Comparison of ENCODE assay signal across 8 cellular contexts in genomic region chr5:142981475-142981874, GRCh38.
A peak's percentile ranks its signal among the peaks of the same experiment; 100 is the strongest.
DNase-seq lines count a peak whose midpoint lies in the region; ATAC-seq and TF ChIP-seq lines count a peak whose summit lies in the region.

No MANE protein-coding gene starts in this region.

- peak overlapping the region; percentile 51 for H3K4me2 ChIP-seq in Loucy (ENCODE audit: low read depth, low read length, poor library complexity, severe bottlenecking)

- H3K27me3 ChIP-seq in ACC112 (ENCODE audit: insufficient read depth, low read length), result no peaks in the 10 kb centered on the region
- no peaks in the 10 kb centered on the region for H3K27me3 ChIP-seq in Loucy (ENCODE audit: insufficient read depth, low read length, poor library complexity, severe bottlenecking)
- H3K27me3 ChIP-seq in muscle layer of colon (ENCODE audit: control insufficient read depth in 1 of 2, insufficient read depth in 2 of 2, low read length in 2 of 2), result no peaks in the 10 kb centered on the region

- H3K9me3 ChIP-seq in Loucy (ENCODE audit: insufficient read depth, low read depth, low read length) (no peaks in the 10 kb centered on the region), muscle layer of colon (ENCODE audit: low read length) (no peaks in the 10 kb centered on the region)

- H3K36me3 ChIP-seq in ACC112 (ENCODE audit: insufficient read depth, low read length) (no peaks in the 10 kb centered on the region), Loucy (ENCODE audit: insufficient read depth, low read length) (no peaks in the 10 kb centered on the region), muscle layer of colon (ENCODE audit: insufficient read depth, low read length) (no peaks in the 10 kb centered on the region)

- H3K9ac ChIP-seq in Loucy (ENCODE audit: low read depth, low read length, poor library complexity, severe bottlenecking) (peak overlapping the region; percentile 21), muscle layer of colon (ENCODE audit: low read length) (no peak overlapping the region)

- no peak for DNase-seq in retina
- DNase-seq in foreskin fibroblast, result no peak
- DNase-seq in SKM-1 treated with dmso at 0.1 percent for 144 hours (lab: John Stamatoyannopoulos, UW; ENCODE audit: unreplicated experiment), result no peak

- peak overlapping the region; percentile 69 for H2AFZ ChIP-seq in ACC112 (ENCODE audit: low read length, unreplicated experiment)
- peak overlapping the region; percentile 16; the same call in 1 of the 2 replicates for H2AFZ ChIP-seq in Loucy (ENCODE audit: low read length)

- H4K20me1 ChIP-seq in Loucy (ENCODE audit: insufficient read depth, low read length, poor library complexity, severe bottlenecking), result no peaks in the 10 kb centered on the region

- ATAC-seq in GM18858 (IDR thresholded peaks at IDR 0.05; ENCODE audit: unreplicated experiment), result no peak

- H3F3A ChIP-seq in Loucy (ENCODE audit: low read depth), result 0 out of 2 replicates have a peak, but pooled peaks cover 5% of the 10 kb centered on the region

- no peaks in the 10 kb centered on the region for H3K79me2 ChIP-seq in ACC112 (ENCODE audit: control insufficient read depth, insufficient read depth, low read length, unreplicated experiment)
- H3K79me2 ChIP-seq in Loucy (ENCODE audit: insufficient read depth, low read length), result no peaks in the 10 kb centered on the region

- H3K4me3 ChIP-seq in ACC112 (ENCODE audit: low read depth, low read length) (no peak overlapping the region), Loucy (ENCODE audit: low read length, poor library complexity, severe bottlenecking) (peak overlapping the region; percentile 21), muscle layer of colon (ENCODE audit: low read depth in 1 of 2, low read length in 2 of 2) (no peak overlapping the region), foreskin fibroblast (ENCODE audit: low read depth in 1 of 2, low read length in 2 of 2) (no peak overlapping the region)

- H3K4me1 ChIP-seq in ACC112 (ENCODE audit: control insufficient read depth, insufficient read depth, low read length, unreplicated experiment) (peaks cover 57% of the 10 kb centered on the region), Loucy (ENCODE audit: insufficient read depth, low read length, poor library complexity, severe bottlenecking) (peaks cover 56% of the 10 kb centered on the region), muscle layer of colon (ENCODE audit: insufficient read depth, low read length) (peaks cover 34% of the 10 kb centered on the region)

- no peaks in the 10 kb centered on the region for H3K9me2 ChIP-seq in Loucy (replicated peaks; ENCODE audit: low read depth, low read length)

- TF ChIP-seq CTCF in Loucy (conservative IDR thresholded peaks at IDR 0.05; ENCODE audit: low read length), result peak; percentile 5; the same call in 1 of the 2 replicates
- no peak for TF ChIP-seq CTCF in foreskin fibroblast (IDR thresholded peaks at IDR 0.05; ENCODE audit: low read depth, low read length)

- H3K27ac ChIP-seq in ACC112 (ENCODE audit: low read depth, low read length) (peak overlapping the region; percentile 68), cingulate gyrus (ENCODE audit: low read depth, low read length) (peak overlapping the region; percentile 2), muscle layer of colon (ENCODE audit: low read depth, low read length) (peak overlapping the region; percentile 84)

Comparison
In these comparisons a context has a peak if more than half of its experiments do, and no peak if none do; other contexts are left out.
1. H3K27ac ChIP-seq: peak in every context shown above with its lines; median percentile 84 in muscle layer of colon; 68 in ACC112; 2 in cingulate gyrus.